Comparison of ENCODE assay signal across 11 cellular contexts in the genomic region with DNA sequence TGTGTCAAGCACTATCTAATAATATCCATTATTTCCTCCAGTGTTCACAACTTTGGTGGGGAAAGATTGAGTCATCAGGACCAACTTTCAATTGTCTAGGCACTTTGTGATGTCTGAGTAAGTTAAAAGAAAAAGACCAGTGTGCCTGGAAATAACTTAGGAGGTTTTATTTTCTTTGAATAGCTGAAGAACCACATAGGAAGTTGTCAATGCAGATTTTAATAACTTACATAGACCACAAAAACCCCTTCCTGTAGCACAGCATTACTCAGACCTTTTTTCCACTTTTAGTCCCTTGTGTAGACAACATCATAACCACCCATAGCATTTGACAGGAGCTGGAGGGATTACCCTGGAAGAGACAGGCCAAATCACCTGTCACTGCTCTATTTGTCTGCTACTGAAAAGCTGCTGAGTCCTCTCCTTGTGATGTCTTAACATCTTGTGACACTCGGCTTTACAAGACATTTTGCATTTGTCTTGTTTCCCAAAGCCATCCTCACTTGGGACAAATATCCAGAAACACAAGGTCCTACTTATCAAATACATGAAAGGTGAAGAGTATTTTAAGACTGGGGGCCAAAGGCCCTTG.
A peak's percentile ranks its signal among the peaks of the same experiment; 100 is the strongest.
DNase-seq lines count a peak whose midpoint lies in the region; ATAC-seq and TF ChIP-seq lines count a peak whose summit lies in the region.
"Had no signal": no experiment of that assay in that cellular context is flagged by ENCODE, and none has a peak within 500 bp of the region (broad histone marks: within the 10 kb centered on the region; RNA-seq: fewer than 3 reads in every experiment).

No MANE protein-coding gene starts in this region.

- no peaks in the 10 kb centered on the region for H3K9me2 ChIP-seq in neural cell (ENCODE audit: insufficient read depth, low read length)

- CTCF ChIA-PET in activated CD4-positive, alpha-beta T cell treated with anti-CD3 and anti-CD28 coated beads for 36 hours (lab: Charles Lee), result no interaction called here
- CTCF ChIA-PET in activated CD4-positive, alpha-beta T cell treated with anti-CD3 and anti-CD28 coated beads, Interleukin-2, amount 10 ng/mL, durations not matched to agents 7 days and 5 days (lab: Charles Lee), result no interaction called here

- no peaks in the 10 kb centered on the region for H3K27me3 ChIP-seq in neural cell (ENCODE audit: insufficient read depth, low read depth, low read length)
- H3K27me3 ChIP-seq in thyroid gland, result no peaks in the 10 kb centered on the region
- no peaks in the 10 kb centered on the region for H3K27me3 ChIP-seq in stomach

- ATAC-seq in activated CD4-positive, alpha-beta T cell treated with anti-CD3 and anti-CD28 coated beads for 36 hours, result peak; percentile 91
- ATAC-seq in HG02588 (IDR thresholded peaks at IDR 0.05; ENCODE audit: unreplicated experiment) (peak; percentile 94), HG03521 (IDR thresholded peaks at IDR 0.05; ENCODE audit: unreplicated experiment) (peak; percentile 94)
- ATAC-seq: A549 had no signal

- peaks cover 5% of the 10 kb centered on the region for H3K27me3 Mint-ChIP-seq in activated CD4-positive, alpha-beta T cell treated with anti-CD3 and anti-CD28 coated beads for 36 hours
- H3K27me3 Mint-ChIP-seq in activated CD4-positive, alpha-beta T cell treated with anti-CD3 and anti-CD28 coated beads, Interleukin-2, amount 10 ng/mL, durations not matched to agents 7 days and 5 days, result peaks cover 2% of the 10 kb centered on the region
- H3K27me3 Mint-ChIP-seq: dendritic cell treated with granulocyte-macrophage colony-stimulating factor and Interleukin-4, amounts not matched to agents 40 ng/mL and 50 ng/mL, for 4 days had no signal

- POLR2A ChIA-PET in activated CD4-positive, alpha-beta T cell treated with anti-CD3 and anti-CD28 coated beads for 36 hours (lab: Charles Lee), result no interaction called here
- POLR2A ChIA-PET in activated CD4-positive, alpha-beta T cell treated with anti-CD3 and anti-CD28 coated beads, Interleukin-2, amount 10 ng/mL, durations not matched to agents 7 days and 5 days (lab: Charles Lee), result no interaction called here

- no peaks in the 10 kb centered on the region for H3K9me3 ChIP-seq in neural cell (ENCODE audit: low read length)
- H3K9me3 ChIP-seq in thyroid gland, result no peaks in the 10 kb centered on the region
- H3K9me3 ChIP-seq in stomach, result no peaks in the 10 kb centered on the region
- H3K9me3 ChIP-seq: A549 had no signal

- no peak overlapping the region for H3K4me3 Mint-ChIP-seq in activated CD4-positive, alpha-beta T cell treated with anti-CD3 and anti-CD28 coated beads for 36 hours
- no peak overlapping the region for H3K4me3 Mint-ChIP-seq in activated CD4-positive, alpha-beta T cell treated with anti-CD3 and anti-CD28 coated beads, Interleukin-2, amount 10 ng/mL, durations not matched to agents 7 days and 5 days
- H3K4me3 Mint-ChIP-seq: dendritic cell treated with granulocyte-macrophage colony-stimulating factor and Interleukin-4, amounts not matched to agents 40 ng/mL and 50 ng/mL, for 4 days had no signal

- peaks cover 8% of the 10 kb centered on the region for H3K4me1 Mint-ChIP-seq in activated CD4-positive, alpha-beta T cell treated with anti-CD3 and anti-CD28 coated beads for 36 hours
- peaks cover 22% of the 10 kb centered on the region for H3K4me1 Mint-ChIP-seq in activated CD4-positive, alpha-beta T cell treated with anti-CD3 and anti-CD28 coated beads, Interleukin-2, amount 10 ng/mL, durations not matched to agents 7 days and 5 days

- H3K36me3 ChIP-seq in neural cell (ENCODE audit: insufficient read depth, low read length) (no peaks in the 10 kb centered on the region), thyroid gland (no peaks in the 10 kb centered on the region), stomach (no peaks in the 10 kb centered on the region)

- H3K36me3 Mint-ChIP-seq in activated CD4-positive, alpha-beta T cell treated with anti-CD3 and anti-CD28 coated beads for 36 hours (ENCODE audit: low read depth), result no peaks in the 10 kb centered on the region
- H3K36me3 Mint-ChIP-seq in activated CD4-positive, alpha-beta T cell treated with anti-CD3 and anti-CD28 coated beads, Interleukin-2, amount 10 ng/mL, durations not matched to agents 7 days and 5 days (ENCODE audit: low read depth), result no peaks in the 10 kb centered on the region

- H3K27ac ChIP-seq in neural cell (ENCODE audit: low read length) (no peak overlapping the region), thyroid gland (no peak overlapping the region), stomach (no peak overlapping the region)
- H3K27ac ChIP-seq: A549 had no signal

- H3K79me2 ChIP-seq in neural cell (replicated peaks; ENCODE audit: insufficient read depth, low read length), result no peaks in the 10 kb centered on the region

- DNase-seq in activated CD4-positive, alpha-beta T cell treated with anti-CD3 and anti-CD28 coated beads for 36 hours, result no peak
- no peak for DNase-seq in activated CD4-positive, alpha-beta T cell treated with anti-CD3 and anti-CD28 coated beads, Interleukin-2, amount 10 ng/mL, durations not matched to agents 7 days and 5 days
- no peak for DNase-seq in A172 (ENCODE audit: low spot score)
- no peak for DNase-seq in thyroid gland
- DNase-seq in stomach, result no peak
- DNase-seq: RPMI8226 had no signal

- H3K4me1 ChIP-seq in thyroid gland (no peaks in the 10 kb centered on the region), stomach (no peaks in the 10 kb centered on the region)
- H3K4me1 ChIP-seq: A549 had no signal

- intact Hi-C loops in activated CD4-positive, alpha-beta T cell treated with anti-CD3 and anti-CD28 coated beads for 36 hours (cut with DNase I, micrococcal nuclease), result no loop called here
- intact Hi-C loops in thyroid gland (cut with DNase I), result no loop called here
- intact Hi-C loops in stomach (cut with DNase I; ENCODE audit: low total_unique reads), result no loop called here

- no peak overlapping the region for H3K4me2 ChIP-seq in neural cell (ENCODE audit: low read length)
- H3K4me2 ChIP-seq: A549 had no signal

- H3F3A ChIP-seq in neural cell (ENCODE audit: insufficient read depth, low read length, poor library complexity, severe bottlenecking), result no peaks in the 10 kb centered on the region

- no peak overlapping the region for H2AFZ ChIP-seq in neural cell (ENCODE audit: low read depth, low read length)

- H3K9ac ChIP-seq in neural cell (ENCODE audit: low read length), result no peak overlapping the region

- no peak for TF ChIP-seq RAD21 in neural cell (conservative IDR thresholded peaks at IDR 0.05)

- TF ChIP-seq POLR2A in thyroid gland (IDR thresholded peaks at IDR 0.05) (no peak), stomach (IDR thresholded peaks at IDR 0.05) (no peak)

- H4K20me1 ChIP-seq in neural cell (ENCODE audit: insufficient read depth), result no peaks in the 10 kb centered on the region

- TF ChIP-seq CTCF in neural cell (IDR thresholded peaks at IDR 0.05; ENCODE audit: poor library complexity, severe bottlenecking) (no peak), thyroid gland (IDR thresholded peaks at IDR 0.05) (no peak), stomach (IDR thresholded peaks at IDR 0.05) (no peak)

- 53 to 62% methylated on average over 1 of the region's 1 CpG for WGBS in thyroid gland, 2 donors
- WGBS in stomach, 5 donors, result 46 to 78% (median 67%) methylated on average over 1 of the region's 1 CpG

- no peaks in the 10 kb centered on the region for H3K9me3 Mint-ChIP-seq in activated CD4-positive, alpha-beta T cell treated with anti-CD3 and anti-CD28 coated beads for 36 hours (ENCODE audit: low read depth)
- H3K9me3 Mint-ChIP-seq in activated CD4-positive, alpha-beta T cell treated with anti-CD3 and anti-CD28 coated beads, Interleukin-2, amount 10 ng/mL, durations not matched to agents 7 days and 5 days, result peaks cover 13% of the 10 kb centered on the region

- H3K27ac Mint-ChIP-seq in activated CD4-positive, alpha-beta T cell treated with anti-CD3 and anti-CD28 coated beads for 36 hours, result no peak overlapping the region
- H3K27ac Mint-ChIP-seq in activated CD4-positive, alpha-beta T cell treated with anti-CD3 and anti-CD28 coated beads, Interleukin-2, amount 10 ng/mL, durations not matched to agents 7 days and 5 days, result no peak overlapping the region
- H3K27ac Mint-ChIP-seq: dendritic cell treated with granulocyte-macrophage colony-stimulating factor and Interleukin-4, amounts not matched to agents 40 ng/mL and 50 ng/mL, for 4 days had no signal

- H3K4me3 ChIP-seq in neural cell (ENCODE audit: low read length), result no peak overlapping the region
- no peak overlapping the region for H3K4me3 ChIP-seq in thyroid gland (replicated peaks in 1 of 3)
- H3K4me3 ChIP-seq in stomach, result no peak overlapping the region
- H3K4me3 ChIP-seq: A549 had no signal

- TF ChIP-seq EP300 in neural cell (conservative IDR thresholded peaks at IDR 0.05; ENCODE audit: poor library complexity, severe bottlenecking) (peak; percentile 55), stomach (IDR thresholded peaks at IDR 0.05) (no peak)

TF ChIP-seq in neural cell, 6 proteins besides CTCF, POLR2A, EP300 and RAD21 (continues in another document):
- TF ChIP-seq SMC3 (conservative IDR thresholded peaks at IDR 0.05; ENCODE audit: poor library complexity), result no peak
- TF ChIP-seq, protein P1, sequence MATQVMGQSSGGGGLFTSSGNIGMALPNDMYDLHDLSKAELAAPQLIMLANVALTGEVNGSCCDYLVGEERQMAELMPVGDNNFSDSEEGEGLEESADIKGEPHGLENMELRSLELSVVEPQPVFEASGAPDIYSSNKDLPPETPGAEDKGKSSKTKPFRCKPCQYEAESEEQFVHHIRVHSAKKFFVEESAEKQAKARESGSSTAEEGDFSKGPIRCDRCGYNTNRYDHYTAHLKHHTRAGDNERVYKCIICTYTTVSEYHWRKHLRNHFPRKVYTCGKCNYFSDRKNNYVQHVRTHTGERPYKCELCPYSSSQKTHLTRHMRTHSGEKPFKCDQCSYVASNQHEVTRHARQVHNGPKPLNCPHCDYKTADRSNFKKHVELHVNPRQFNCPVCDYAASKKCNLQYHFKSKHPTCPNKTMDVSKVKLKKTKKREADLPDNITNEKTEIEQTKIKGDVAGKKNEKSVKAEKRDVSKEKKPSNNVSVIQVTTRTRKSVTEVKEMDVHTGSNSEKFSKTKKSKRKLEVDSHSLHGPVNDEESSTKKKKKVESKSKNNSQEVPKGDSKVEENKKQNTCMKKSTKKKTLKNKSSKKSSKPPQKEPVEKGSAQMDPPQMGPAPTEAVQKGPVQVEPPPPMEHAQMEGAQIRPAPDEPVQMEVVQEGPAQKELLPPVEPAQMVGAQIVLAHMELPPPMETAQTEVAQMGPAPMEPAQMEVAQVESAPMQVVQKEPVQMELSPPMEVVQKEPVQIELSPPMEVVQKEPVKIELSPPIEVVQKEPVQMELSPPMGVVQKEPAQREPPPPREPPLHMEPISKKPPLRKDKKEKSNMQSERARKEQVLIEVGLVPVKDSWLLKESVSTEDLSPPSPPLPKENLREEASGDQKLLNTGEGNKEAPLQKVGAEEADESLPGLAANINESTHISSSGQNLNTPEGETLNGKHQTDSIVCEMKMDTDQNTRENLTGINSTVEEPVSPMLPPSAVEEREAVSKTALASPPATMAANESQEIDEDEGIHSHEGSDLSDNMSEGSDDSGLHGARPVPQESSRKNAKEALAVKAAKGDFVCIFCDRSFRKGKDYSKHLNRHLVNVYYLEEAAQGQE (IDR thresholded peaks at IDR 0.05; ENCODE audit: borderline replicate concordance), result no peak
- no peak for TF ChIP-seq MXI1 (conservative IDR thresholded peaks at IDR 0.05; ENCODE audit: poor library complexity, severe bottlenecking)
- TF ChIP-seq TAF1 (IDR thresholded peaks at IDR 0.05; ENCODE audit: low read depth), result no peak
